In genomic region chr15:80418892-80419537, GRCh38 we compare ENCODE assay signal across 9 cellular contexts. TPM values are rescaled to one million over a fixed set of nuclear protein-coding genes. Genes with fewer than 3 reads are reported as not detected.
DNase-seq lines count a peak whose midpoint lies in the region; ATAC-seq and TF ChIP-seq lines count a peak whose summit lies in the region.
"Had no signal": no experiment of that assay in that cellular context is flagged by ENCODE, and none has a peak within 500 bp of the region (broad histone marks: within the 10 kb centered on the region; RNA-seq: fewer than 3 reads in every experiment).

No MANE protein-coding gene starts in this region.

- DNase-seq in NCI-H2081 (lab: John Stamatoyannopoulos, UW), result peak; percentile 25 to 41
- DNase-seq in NCI-H2081 treated with DMSO at 0.1 percent for 48 hours (lab: John Stamatoyannopoulos, UW), result no peak
- DNase-seq in MG63, result peak; percentile 15
- DNase-seq in amniotic epithelial cell (ENCODE audit: low read depth), result peak; percentile 61
- DNase-seq in inferior parietal cortex (ENCODE audit: extremely low spot score), result peak; percentile 56
- no peak for DNase-seq in omental fat pad (ENCODE audit: low spot score)

- no peak overlapping the region for H3K4me3 ChIP-seq in MG63

- ATAC-seq in GM18505 (IDR thresholded peaks at IDR 0.05; ENCODE audit: unreplicated experiment) (no peak), omental fat pad (ENCODE audit: low FRiP score) (no peak), GM18502 (IDR thresholded peaks at IDR 0.05; ENCODE audit: poor library complexity, unreplicated experiment) (no peak)

- no peak for TF ChIP-seq POLR2A in GM18505 (IDR thresholded peaks at IDR 0.05; ENCODE audit: borderline replicate concordance, extremely low read depth, insufficient read depth, insufficient read length)

- no peak for TF ChIP-seq CTCF in omental fat pad (IDR thresholded peaks at IDR 0.05)

- H3K9me3 ChIP-seq in MG63, result no peaks in the 10 kb centered on the region; the same call in none of the 2 replicates

- H3K27me3 ChIP-seq in MG63, result no peaks in the 10 kb centered on the region

- H3K36me3 ChIP-seq in MG63, result no peaks in the 10 kb centered on the region

RNA-seq across cellular contexts. Expression of gene ARNT2, which starts 14.8 kb away (rescaled TPM):
- 7.2 and 7.4 TPM in 2 replicates for total RNA-seq in MG63 (2014; rRNA removed; shearing (Covaris generic); ENCODE audit: low replicate concordance)
- 1 to 10 TPM; 3.1 to 7.4 (median 3.4) TPM for total RNA-seq in omental fat pad
- total RNA-seq: CD4-positive, CD25-positive, alpha-beta regulatory T cell had no signal

Comparison
In these comparisons a context has a peak if more than half of its experiments do, and no peak if none do; other contexts are left out.
1. DNase-seq: peak in NCI-H2081 (2 of 2), MG63 (single experiment), amniotic epithelial cell (single experiment) and inferior parietal cortex (single experiment); none in NCI-H2081 treated with DMSO at 0.1 percent for 48 hours (single experiment) and omental fat pad (single experiment).